Comparison of ENCODE assay signal across 9 cellular contexts in genomic region chr3:63972196-63972595, GRCh38. TPM values are rescaled to one million over a fixed set of nuclear protein-coding genes. Genes with fewer than 3 reads are reported as not detected.
A peak's percentile ranks its signal among the peaks of the same experiment; 100 is the strongest.
DNase-seq lines count a peak whose midpoint lies in the region; ATAC-seq and TF ChIP-seq lines count a peak whose summit lies in the region.
"Had no signal": no experiment of that assay in that cellular context is flagged by ENCODE, and none has a peak within 500 bp of the region (broad histone marks: within the 10 kb centered on the region; RNA-seq: fewer than 3 reads in every experiment).

No MANE protein-coding gene starts in this region.

- no peaks in the 10 kb centered on the region for H3K27me3 Mint-ChIP-seq in GM23338 (ENCODE audit: insufficient read depth, low read depth, poor library complexity)
- H3K27me3 Mint-ChIP-seq in activated CD8-positive, alpha-beta T cell treated with anti-CD3 and anti-CD28 coated beads for 36 hours, result no peaks in the 10 kb centered on the region
- H3K27me3 Mint-ChIP-seq: memory B cell had no signal

- H3K27me3 ChIP-seq in GM23338 (ENCODE audit: insufficient read depth) (no peaks in the 10 kb centered on the region), prostate gland (replicated peaks; ENCODE audit: insufficient read depth) (no peaks in the 10 kb centered on the region)

- WGBS in prostate gland, result 59% methylated on average over 2 of the region's 2 CpGs

- TF ChIP-seq CTCF in GM23338 (conservative IDR thresholded peaks at IDR 0.05; ENCODE audit: low read depth in 2 of 2), result no peak
- TF ChIP-seq CTCF in activated CD8-positive, alpha-beta T cell treated with anti-CD3 and anti-CD28 coated beads for 36 hours (IDR thresholded peaks at IDR 0.05), result no peak
- TF ChIP-seq CTCF in fibroblast of villous mesenchyme (IDR thresholded peaks at IDR 0.05; ENCODE audit: insufficient read depth, low read depth, low read length), result no peak
- TF ChIP-seq CTCF in retinal pigment epithelial cell (conservative IDR thresholded peaks at IDR 0.05; ENCODE audit: low read depth, low read length), result no peak
- no peak for TF ChIP-seq CTCF in prostate gland (IDR thresholded peaks at IDR 0.05)

- DNase-seq in GM23338 (ENCODE audit: low spot score) (no peak), fibroblast of villous mesenchyme (ENCODE audit: low read depth) (peak; percentile 79), retinal pigment epithelial cell (ENCODE audit: low read depth) (peak; percentile 81), prostate gland (ENCODE audit: low spot score) (no peak), CD1c-positive myeloid dendritic cell (ENCODE audit: extremely low spot score) (no peak), NCI-H2171 (lab: John Stamatoyannopoulos, UW) (no peak), NCI-H2107 (lab: John Stamatoyannopoulos, UW) (no peak)
- DNase-seq in activated CD8-positive, alpha-beta T cell treated with anti-CD3 and anti-CD28 coated beads for 36 hours, result no peak

- no peak overlapping the region for H2AFZ ChIP-seq in GM23338

- H3K9me3 ChIP-seq in prostate gland, result no peaks in the 10 kb centered on the region

- peak overlapping the region; percentile 22; the same call in 1 of the 2 replicates for H3K27ac ChIP-seq in GM23338 (ENCODE audit: low read depth)
- no peak overlapping the region for H3K27ac ChIP-seq in prostate gland

- ATAC-seq in GM23338, result no peak
- peak; percentile 49 for ATAC-seq in activated CD8-positive, alpha-beta T cell treated with anti-CD3 and anti-CD28 coated beads for 36 hours

- peak overlapping the region; percentile 68 for H3K27ac Mint-ChIP-seq in GM23338
- H3K27ac Mint-ChIP-seq in activated CD8-positive, alpha-beta T cell treated with anti-CD3 and anti-CD28 coated beads for 36 hours, result peak overlapping the region; percentile 91
- H3K27ac Mint-ChIP-seq: memory B cell had no signal

- H3K4me2 ChIP-seq in GM23338, result peak overlapping the region; percentile 49

- H3K4me3 ChIP-seq in GM23338 (no peak overlapping the region), fibroblast of villous mesenchyme (ENCODE audit: low read depth, low read length) (no peak overlapping the region), retinal pigment epithelial cell (ENCODE audit: low read length) (no peak overlapping the region), prostate gland (no peak overlapping the region)

- no peaks in the 10 kb centered on the region for H3K9me2 ChIP-seq in GM23338 (ENCODE audit: insufficient read depth)

- TF ChIP-seq POLR2A in prostate gland (IDR thresholded peaks at IDR 0.05), result no peak

- H3K36me3 ChIP-seq in GM23338 (ENCODE audit: insufficient read depth) (no peaks in the 10 kb centered on the region), prostate gland (no peaks in the 10 kb centered on the region)

- CTCF ChIA-PET in activated CD8-positive, alpha-beta T cell treated with anti-CD3 and anti-CD28 coated beads for 36 hours (lab: Charles Lee), result interaction anchor here (1.0 to 32.0 kb wide), 4 partner anchors 11 to 60 kb away, joined by 3 to 595 read pairs (median 13); partner anchors contain the start of gene SCAANT1

- no peaks in the 10 kb centered on the region for H3K9me3 Mint-ChIP-seq in GM23338
- no peaks in the 10 kb centered on the region for H3K9me3 Mint-ChIP-seq in activated CD8-positive, alpha-beta T cell treated with anti-CD3 and anti-CD28 coated beads for 36 hours
- H3K9me3 Mint-ChIP-seq: memory B cell had no signal

- no peaks in the 10 kb centered on the region for H4K20me1 ChIP-seq in GM23338 (replicated peaks; ENCODE audit: insufficient read depth)

- H3K4me1 ChIP-seq in GM23338 (ENCODE audit: insufficient read depth) (peaks cover 64% of the 10 kb centered on the region), prostate gland (replicated peaks) (peaks cover 12% of the 10 kb centered on the region)

- POLR2A ChIA-PET in activated CD8-positive, alpha-beta T cell treated with anti-CD3 and anti-CD28 coated beads for 36 hours (lab: Charles Lee), result interaction anchor here (0.5 to 1.1 kb wide), 5 partner anchors 9 to 60 kb away, joined by 3 to 4 read pairs (median 4); partner anchors contain the start of gene SCAANT1

- no peaks in the 10 kb centered on the region for H3F3A ChIP-seq in GM23338 (replicated peaks; ENCODE audit: low read depth)

- no peak overlapping the region for H3K4me3 Mint-ChIP-seq in GM23338
- H3K4me3 Mint-ChIP-seq in activated CD8-positive, alpha-beta T cell treated with anti-CD3 and anti-CD28 coated beads for 36 hours, result peak overlapping the region; percentile 52
- H3K4me3 Mint-ChIP-seq: memory B cell had no signal

- peaks cover 31% of the 10 kb centered on the region for H3K79me2 ChIP-seq in GM23338 (replicated peaks; ENCODE audit: insufficient read depth)

- H3K4me1 Mint-ChIP-seq in GM23338, result peaks cover 66% of the 10 kb centered on the region
- peaks cover 92% of the 10 kb centered on the region for H3K4me1 Mint-ChIP-seq in activated CD8-positive, alpha-beta T cell treated with anti-CD3 and anti-CD28 coated beads for 36 hours (ENCODE audit: low read depth)

- intact Hi-C loops in activated CD8-positive, alpha-beta T cell treated with anti-CD3 and anti-CD28 coated beads for 36 hours (cut with micrococcal nuclease), result no loop called here
- intact Hi-C loops in prostate gland (cut with DNase I), result no loop called here

- no peaks in the 10 kb centered on the region for H3K36me3 Mint-ChIP-seq in GM23338 (ENCODE audit: low read depth)
- H3K36me3 Mint-ChIP-seq in activated CD8-positive, alpha-beta T cell treated with anti-CD3 and anti-CD28 coated beads for 36 hours (ENCODE audit: low read depth), result peaks cover 17% of the 10 kb centered on the region

TF ChIP-seq in GM23338, 12 proteins besides CTCF, POLR2A, EP300 and RAD21 (continues in another document):
- TF ChIP-seq CREB1 (CRISPR knock-in tag; IDR thresholded peaks at IDR 0.05; ENCODE audit: low read depth), result no peak
- TF ChIP-seq JUNB (IDR thresholded peaks at IDR 0.05; ENCODE audit: unreplicated experiment), result no peak
- TF ChIP-seq POLR2AphosphoS5 (IDR thresholded peaks at IDR 0.05; ENCODE audit: low read depth), result no peak
- TF ChIP-seq ZNF114 (CRISPR knock-in tag; IDR thresholded peaks at IDR 0.05), result no peak
- TF ChIP-seq STAT1 (IDR thresholded peaks at IDR 0.05; ENCODE audit: unreplicated experiment), result no peak
- TF ChIP-seq ZNF331 (CRISPR knock-in tag; IDR thresholded peaks at IDR 0.05; ENCODE audit: low read depth), result no peak
- no peak for TF ChIP-seq ETS1 (IDR thresholded peaks at IDR 0.05)
- TF ChIP-seq REST (IDR thresholded peaks at IDR 0.05; ENCODE audit: unreplicated experiment), result no peak
- no peak for TF ChIP-seq EZH2 (IDR thresholded peaks at IDR 0.05; ENCODE audit: low read depth, unreplicated experiment)
- no peak for TF ChIP-seq NANOG (IDR thresholded peaks at IDR 0.05; ENCODE audit: borderline replicate concordance)

RNA-seq across cellular contexts. Expression of gene PSMD6, which starts 51.1 kb away (rescaled TPM):
- total RNA-seq in GM23338 (2014; rRNA removed; shearing (Covaris generic)), result 98.1 and 108 TPM in 2 replicates
- 195 and 205 TPM in 2 replicates for polyA plus RNA-seq in GM23338 (2016; fragmentation: Nextera tagmentation; extraction: Ambion mirVana)
- 100 to 1,000 TPM; 110 to 113 TPM for total RNA-seq in activated CD8-positive, alpha-beta T cell treated with anti-CD3 and anti-CD28 coated beads for 36 hours
- total RNA-seq in fibroblast of villous mesenchyme, result 101 TPM in 2 replicates
- total RNA-seq in prostate gland, result 10 to 100 TPM; 56.4 to 67.9 TPM

Comparison
In these comparisons a context has a peak if more than half of its experiments do, and no peak if none do; other contexts are left out.
1. DNase-seq: peak in fibroblast of villous mesenchyme (single experiment) and retinal pigment epithelial cell (single experiment); none in GM23338 (single experiment), activated CD8-positive, alpha-beta T cell treated with anti-CD3 and anti-CD28 coated beads for 36 hours (single experiment), prostate gland (single experiment), CD1c-positive myeloid dendritic cell (single experiment), NCI-H2171 (single experiment) and NCI-H2107 (single experiment).